Comparison of ENCODE assay signal across 8 cellular contexts in the genomic region with DNA sequence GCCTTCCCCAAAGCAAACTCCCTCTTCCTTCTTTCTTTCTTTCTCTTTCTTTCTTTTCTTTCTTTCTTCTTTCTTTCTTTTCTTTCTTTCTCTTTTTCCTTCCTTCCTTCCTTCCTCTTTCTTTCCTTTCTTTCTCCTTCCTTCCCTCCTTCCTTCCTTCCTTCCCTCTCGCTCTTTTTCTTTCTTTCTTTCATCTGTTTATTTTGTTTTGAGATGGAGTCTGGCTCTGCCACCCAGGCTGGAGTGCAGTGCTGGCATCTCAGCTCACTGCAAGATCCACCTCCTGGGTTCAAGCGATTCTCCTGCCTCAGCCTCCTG. TPM values are rescaled to one million over a fixed set of nuclear protein-coding genes. Genes with fewer than 3 reads are reported as not detected.
DNase-seq lines count a peak whose midpoint lies in the region; FAIRE-seq and TF ChIP-seq lines count a peak whose summit lies in the region.
"Not testable (repeated sequence)": the region's sequence is repeated elsewhere in the genome, so short reads cannot be mapped to it uniquely, and the experiment has no call there.
"Had no signal": no experiment of that assay in that cellular context is flagged by ENCODE, and none has a peak within 500 bp of the region (broad histone marks: within the 10 kb centered on the region; RNA-seq: fewer than 3 reads in every experiment).

No MANE protein-coding gene starts in this region.

- peak overlapping the region; percentile 64 for H2AFZ ChIP-seq in Loucy (ENCODE audit: low read length)
- H2AFZ ChIP-seq in astrocyte (ENCODE audit: low read depth, low read length); fibroblast of lung (ENCODE audit: low read length); osteoblast (ENCODE audit: low read length): not testable (repeated sequence)

- not testable (repeated sequence) for H3K9me3 ChIP-seq in Loucy (ENCODE audit: insufficient read depth, low read depth, low read length); SK-N-MC (ENCODE audit: low read depth, low read length); astrocyte (ENCODE audit: insufficient read depth, low read depth, low read length); fibroblast of lung (ENCODE audit: control insufficient read depth, insufficient read depth, low read depth, low read length); osteoblast (ENCODE audit: low read depth, low read length); tibial artery

- H3K36me3 Mint-ChIP-seq in Calu3 (ENCODE audit: insufficient read depth, unreplicated experiment); astrocyte (ENCODE audit: low read depth, unreplicated experiment): not testable (repeated sequence)

- intact Hi-C loops in Calu3 (cut with micrococcal nuclease; ENCODE audit: unreplicated experiment): not testable (repeated sequence)
- intact Hi-C loops in tibial artery (cut with DNase I; ENCODE audit: low total_unique reads): loop anchor here (5.0 kb wide), 1 partner anchor 183 kb away; no protein-coding TSS in a partner anchor

- not testable (repeated sequence) for H3K4me1 ChIP-seq in Loucy (ENCODE audit: insufficient read depth, low read length, poor library complexity, severe bottlenecking); astrocyte (ENCODE audit: insufficient read depth, low read length); fibroblast of lung (ENCODE audit: control insufficient read depth, extremely low read depth, insufficient read depth, low read length); osteoblast (ENCODE audit: insufficient read depth, low read length)
- peaks cover 0 to 17% (median 4%) of the 10 kb centered on the region in 4 donors for H3K4me1 ChIP-seq in tibial artery

- not testable (repeated sequence) for H3K9me2 ChIP-seq in Loucy (replicated peaks; ENCODE audit: low read depth, low read length)

- H3F3A ChIP-seq in Loucy (ENCODE audit: low read depth): not testable (repeated sequence)

- CTCF ChIA-PET in Calu3 (lab: Charles Lee): not testable (repeated sequence)

- not testable (repeated sequence) for H4K20me1 ChIP-seq in Loucy (ENCODE audit: insufficient read depth, low read length, poor library complexity, severe bottlenecking); astrocyte (ENCODE audit: insufficient read depth, low read length); fibroblast of lung (ENCODE audit: control insufficient read depth, extremely low read depth, insufficient read depth, low read length); osteoblast (ENCODE audit: insufficient read depth, low read length)

- TF ChIP-seq CTCF in Calu3 (IDR thresholded peaks at IDR 0.05; ENCODE audit: unreplicated experiment); Loucy (conservative IDR thresholded peaks at IDR 0.05; ENCODE audit: low read length); astrocyte (IDR thresholded peaks at IDR 0.05; ENCODE audit: insufficient read depth, low read depth, low read length); fibroblast of lung (conservative IDR thresholded peaks at IDR 0.05 in 1 of 2, IDR thresholded peaks at IDR 0.05 in 1 of 2; ENCODE audit: low read depth in 1 of 2, low read length in 2 of 2); osteoblast (IDR thresholded peaks at IDR 0.05; ENCODE audit: extremely low read depth, low read depth, low read length); tibial artery (IDR thresholded peaks at IDR 0.05): not testable (repeated sequence)

- not testable (repeated sequence) for H3K9me3 Mint-ChIP-seq in Calu3 (ENCODE audit: low read depth, unreplicated experiment); astrocyte (ENCODE audit: unreplicated experiment)

- not testable (repeated sequence) for H3K4me3 ChIP-seq in Loucy (ENCODE audit: low read length, poor library complexity, severe bottlenecking); SK-N-MC; astrocyte (ENCODE audit: insufficient read depth, low read depth, low read length); fibroblast of lung (replicated peaks in 1 of 4; ENCODE audit: control extremely low read depth in 1 of 4, insufficient read depth in 1 of 4, low read depth in 3 of 4, low read length in 4 of 4); osteoblast (ENCODE audit: insufficient read depth, low read length)
- peak overlapping the region; percentile 3 to 8 for H3K4me3 ChIP-seq in tibial artery

- peaks cover 10% of the 10 kb centered on the region for H3K4me1 Mint-ChIP-seq in Calu3 (ENCODE audit: low read depth, unreplicated experiment)
- H3K4me1 Mint-ChIP-seq in astrocyte (ENCODE audit: low read depth, unreplicated experiment): not testable (repeated sequence)

- H3K27me3 Mint-ChIP-seq in Calu3 (ENCODE audit: unreplicated experiment); astrocyte (ENCODE audit: low read depth, unreplicated experiment): not testable (repeated sequence)

- not testable (repeated sequence) for H3K4me2 ChIP-seq in Loucy (ENCODE audit: low read depth, low read length, poor library complexity, severe bottlenecking)
- peak overlapping the region; percentile 56 for H3K4me2 ChIP-seq in astrocyte (ENCODE audit: low read length)
- H3K4me2 ChIP-seq in fibroblast of lung (ENCODE audit: extremely low read depth, insufficient read depth, low read length): peak overlapping the region; percentile 13
- H3K4me2 ChIP-seq in osteoblast (ENCODE audit: insufficient read depth, low read length): peak overlapping the region; percentile 48

- peak overlapping the region; percentile 89 for H3K27ac Mint-ChIP-seq in Calu3 (ENCODE audit: unreplicated experiment)
- not testable (repeated sequence) for H3K27ac Mint-ChIP-seq in astrocyte (ENCODE audit: unreplicated experiment)

- H3K4me3 Mint-ChIP-seq in Calu3 (ENCODE audit: low read depth, unreplicated experiment): peak overlapping the region; percentile 22
- H3K4me3 Mint-ChIP-seq in astrocyte (ENCODE audit: unreplicated experiment): not testable (repeated sequence)

- not testable (repeated sequence) for H3K79me2 ChIP-seq in Loucy (ENCODE audit: insufficient read depth, low read length); astrocyte (ENCODE audit: insufficient read depth, low read length); fibroblast of lung (ENCODE audit: control insufficient read depth, insufficient read depth, low read length); osteoblast (ENCODE audit: insufficient read depth, low read length)

- H3K9ac ChIP-seq in Loucy (ENCODE audit: low read depth, low read length, poor library complexity, severe bottlenecking); SK-N-MC (ENCODE audit: insufficient read length); fibroblast of lung (ENCODE audit: insufficient read depth, low read length): not testable (repeated sequence)
- peak overlapping the region; percentile 26 for H3K9ac ChIP-seq in astrocyte (ENCODE audit: low read length)

- BruUV-seq in Calu3 (replicated peaks; lab: Mats Ljungman, UMichigan): TSS peak; percentile 87

- not testable (repeated sequence) for H3K27me3 ChIP-seq in Loucy (ENCODE audit: insufficient read depth, low read length, poor library complexity, severe bottlenecking); astrocyte (ENCODE audit: insufficient read depth, low read length); fibroblast of lung (ENCODE audit: control insufficient read depth, insufficient read depth, low read length); osteoblast (ENCODE audit: insufficient read depth, low read length); tibial artery

- not testable (repeated sequence) for FAIRE-seq in astrocyte (lab: Jason Lieb, UNC)

- H3K27ac ChIP-seq in SK-N-MC (peak overlapping the region; percentile 48), tibial artery (peak overlapping the region; percentile 69 to 76)
- H3K27ac ChIP-seq in astrocyte (ENCODE audit: low read depth, low read length); fibroblast of lung (ENCODE audit: insufficient read depth, low read length); osteoblast (ENCODE audit: low read depth, low read length): not testable (repeated sequence)

- DNase-seq in Calu3; SK-N-MC (ENCODE audit: low read depth, low spot score); astrocyte (ENCODE audit: low read depth); fibroblast of lung (ENCODE audit: low read depth in 2 of 2); osteoblast (ENCODE audit: insufficient read length, low spot score, missing footprints); tibial artery: not testable (repeated sequence)

- H3K36me3 ChIP-seq in Loucy (ENCODE audit: insufficient read depth, low read length); SK-N-MC (ENCODE audit: insufficient read depth, low read length); astrocyte (ENCODE audit: insufficient read depth, low read length); fibroblast of lung (ENCODE audit: control insufficient read depth, insufficient read depth, low read length); osteoblast (ENCODE audit: insufficient read depth, low read length); tibial artery: not testable (repeated sequence)

RNA-seq across cellular contexts. Expression of gene KPNA7, which starts 17.0 kb away (rescaled TPM):
- 3.0 and 3.3 TPM in 2 replicates for total RNA-seq in Calu3 (2022)
- total RNA-seq in astrocyte: not detected in 2 replicates
- not detected in 2 replicates for total RNA-seq in fibroblast of lung
- polyA plus RNA-seq in fibroblast of lung: not detected in 2 replicates
- polyA plus RNA-seq in fibroblast of lung (2012): not detected in 2 replicates
- polyA minus RNA-seq in fibroblast of lung (ENCODE audit: low replicate concordance): not detected in 2 replicates
- total RNA-seq in osteoblast: not detected in 2 replicates
- polyA plus RNA-seq: IgD-negative memory B cell had no signal

RNA-seq across cellular contexts. Expression of gene MYH16, which starts 47.7 kb away (rescaled TPM):
- 0.61 and 0.97 TPM in 2 replicates for total RNA-seq in Calu3 (2022)
- 0.11 and 0.24 TPM in 2 replicates for total RNA-seq in astrocyte
- total RNA-seq in fibroblast of lung: not detected in 2 replicates
- polyA plus RNA-seq in fibroblast of lung: not detected in 2 replicates
- polyA plus RNA-seq in fibroblast of lung (2012): not detected in 2 replicates
- polyA minus RNA-seq in fibroblast of lung (ENCODE audit: low replicate concordance): not detected in 2 replicates
- under 0.01 TPM in 1 of 2 replicates, not detected in the other for total RNA-seq in osteoblast
- polyA plus RNA-seq: IgD-negative memory B cell had no signal
